18 cellular contexts compared by ENCODE assay signal in the genomic region with DNA sequence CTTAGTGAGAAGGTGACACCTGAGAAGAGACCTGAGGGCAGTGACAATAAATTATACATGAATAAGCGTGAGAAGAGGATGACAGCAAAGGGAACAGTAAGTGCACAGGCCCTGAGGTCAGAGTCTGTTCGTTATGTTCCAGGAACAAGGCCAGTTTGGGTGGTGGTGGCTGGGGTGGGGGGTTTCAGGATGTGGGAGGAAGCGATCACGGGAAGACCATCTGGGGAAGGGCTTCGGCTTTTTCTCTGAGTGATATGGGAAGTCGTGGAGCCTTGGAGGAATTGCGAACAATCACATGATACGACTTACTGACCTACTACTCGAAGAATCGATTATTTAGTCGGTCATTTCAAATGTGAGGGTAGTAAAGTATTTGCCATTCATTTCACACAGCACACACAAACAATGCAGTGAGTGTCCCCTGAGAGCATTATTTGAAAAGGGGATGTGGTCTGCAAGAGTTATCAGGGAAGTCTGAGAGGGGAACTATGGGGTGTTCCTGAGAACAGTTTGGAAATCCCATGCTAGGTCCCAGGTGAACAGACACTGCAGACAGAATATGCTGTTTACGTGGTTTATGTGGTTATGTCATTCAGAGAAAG.
DNase-seq lines count a peak whose midpoint lies in the region; ATAC-seq lines count a peak whose summit lies in the region.
"Had no signal": no experiment of that assay in that cellular context is flagged by ENCODE, and none has a peak within 500 bp of the region (broad histone marks: within the 10 kb centered on the region; RNA-seq: fewer than 3 reads in every experiment).

No MANE protein-coding gene starts in this region.

- H3K4me1 Mint-ChIP-seq in T-helper 17 cell: peaks cover 15% of the 10 kb centered on the region

- H3K27me3 Mint-ChIP-seq in T-helper 17 cell: no peaks in the 10 kb centered on the region
- H3K27me3 Mint-ChIP-seq: activated CD8-positive, alpha-beta memory T cell treated with anti-CD3 and anti-CD28 coated beads, Interleukin-2, amount 10 ng/mL, durations not matched to agents 7 days and 5 days; activated naive CD4-positive, alpha-beta T cell treated with anti-CD3 and anti-CD28 coated beads, Interleukin-2, amount 50 U/mL, for 24 hours had no signal

- DNase-seq in GDM1 (lab: John Stamatoyannopoulos, UW) (peak; percentile 60), T-helper 17 cell (no peak), pons (ENCODE audit: low spot score) (no peak), right cardiac atrium (no peak), NCI-H748 (lab: John Stamatoyannopoulos, UW; ENCODE audit: unreplicated experiment) (no peak)
- DNase-seq: activated CD8-positive, alpha-beta memory T cell treated with anti-CD3 and anti-CD28 coated beads, Interleukin-2, amount 10 ng/mL, durations not matched to agents 7 days and 5 days; AML-193; caudate nucleus; left cardiac atrium; NCI-H1417; NCI-H524; retina had no signal

- peak overlapping the region; percentile 56 for H3K27ac Mint-ChIP-seq in T-helper 17 cell
- H3K27ac Mint-ChIP-seq: activated CD8-positive, alpha-beta memory T cell treated with anti-CD3 and anti-CD28 coated beads, Interleukin-2, amount 10 ng/mL, durations not matched to agents 7 days and 5 days; activated naive CD4-positive, alpha-beta T cell treated with anti-CD3 and anti-CD28 coated beads, Interleukin-2, amount 50 U/mL, for 24 hours; stimulated activated effector memory CD8-positive, alpha-beta T cell treated with anti-CD3 and anti-CD28 coated beads, Interleukin-12 subunit alpha, Interleukin-12 subunit beta, amount 100 ng/mL, for 72 hours had no signal

- H3K27me3 ChIP-seq in right cardiac atrium (ENCODE audit: control insufficient read depth, insufficient read depth): no peaks in the 10 kb centered on the region

- 67% methylated on average over 12 of the region's 12 CpGs for WGBS in right cardiac atrium

- no peak overlapping the region for H3K27ac ChIP-seq in right cardiac atrium (ENCODE audit: low read length)
- H3K27ac ChIP-seq: RWPE1 had no signal

- H3K4me1 ChIP-seq in right cardiac atrium (ENCODE audit: control insufficient read depth, insufficient read depth, low read length): no peaks in the 10 kb centered on the region

- intact Hi-C loops in right cardiac atrium (cut with DNase I): no loop called here

- H3K9me3 ChIP-seq in T-helper 17 cell (ENCODE audit: control insufficient read depth, low read length, poor library complexity, severe bottlenecking): no peaks in the 10 kb centered on the region
- H3K9me3 ChIP-seq in right cardiac atrium (ENCODE audit: control insufficient read depth, low read length): no peaks in the 10 kb centered on the region

- no peak overlapping the region for H3K4me3 ChIP-seq in right cardiac atrium (ENCODE audit: low read length)

- H3K4me3 Mint-ChIP-seq in T-helper 17 cell: no peak overlapping the region
- H3K4me3 Mint-ChIP-seq: activated CD8-positive, alpha-beta memory T cell treated with anti-CD3 and anti-CD28 coated beads, Interleukin-2, amount 10 ng/mL, durations not matched to agents 7 days and 5 days; activated naive CD4-positive, alpha-beta T cell treated with anti-CD3 and anti-CD28 coated beads, Interleukin-2, amount 50 U/mL, for 24 hours; stimulated activated effector memory CD8-positive, alpha-beta T cell treated with anti-CD3 and anti-CD28 coated beads, Interleukin-12 subunit alpha, Interleukin-12 subunit beta, amount 100 ng/mL, for 72 hours had no signal

- ATAC-seq in GM19035 (IDR thresholded peaks at IDR 0.05; ENCODE audit: unreplicated experiment): peak; percentile 49
- peak; percentile 34 for ATAC-seq in HG02840 (IDR thresholded peaks at IDR 0.05; ENCODE audit: low FRiP score, unreplicated experiment)
- ATAC-seq in T-helper 17 cell: no peak
- no peak for ATAC-seq in right cardiac atrium
- ATAC-seq in HG03159 (IDR thresholded peaks at IDR 0.05; ENCODE audit: unreplicated experiment): no peak
- ATAC-seq: activated CD8-positive, alpha-beta memory T cell treated with anti-CD3 and anti-CD28 coated beads, Interleukin-2, amount 10 ng/mL, durations not matched to agents 7 days and 5 days; left cardiac atrium; stimulated activated effector memory CD8-positive, alpha-beta T cell treated with anti-CD3 and anti-CD28 coated beads, Interleukin-12 subunit alpha, Interleukin-12 subunit beta, amount 100 ng/mL, for 72 hours had no signal

- H3K36me3 Mint-ChIP-seq in T-helper 17 cell (ENCODE audit: low read depth): no peaks in the 10 kb centered on the region
- H3K36me3 Mint-ChIP-seq: stimulated activated effector memory CD8-positive, alpha-beta T cell treated with anti-CD3 and anti-CD28 coated beads, Interleukin-12 subunit alpha, Interleukin-12 subunit beta, amount 100 ng/mL, for 72 hours had no signal

Comparison
In these comparisons a context has a peak if more than half of its experiments do, and no peak if none do; other contexts are left out.
1. ATAC-seq: peak in GM19035 (single experiment) and HG02840 (single experiment); none in T-helper 17 cell (single experiment), right cardiac atrium (0 of 2) and HG03159 (single experiment).